Comparison of ENCODE assay signal across 15 cellular contexts in the genomic region with DNA sequence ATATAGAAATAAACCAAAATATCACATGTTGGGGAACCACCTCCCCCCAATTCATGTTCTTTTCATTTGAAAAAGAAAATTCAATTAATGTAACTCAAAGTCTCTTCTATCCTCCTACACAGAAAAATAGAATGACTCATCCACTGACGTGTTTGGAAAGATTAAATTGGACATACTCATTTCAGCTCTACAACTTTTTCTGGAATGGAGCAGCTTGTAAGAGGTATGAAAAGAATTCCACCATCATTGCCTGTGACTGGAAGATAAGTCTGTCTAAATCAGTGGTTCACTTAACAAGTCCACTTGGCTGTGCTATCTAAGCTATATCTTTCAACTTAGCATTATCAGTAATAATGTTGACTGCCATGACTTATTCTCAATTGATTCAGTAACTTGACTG.
DNase-seq lines count a peak whose midpoint lies in the region; ATAC-seq and TF ChIP-seq lines count a peak whose summit lies in the region.
"Had no signal": no experiment of that assay in that cellular context is flagged by ENCODE, and none has a peak within 500 bp of the region (broad histone marks: within the 10 kb centered on the region; RNA-seq: fewer than 3 reads in every experiment).

No MANE protein-coding gene starts in this region.

- H3K79me2 ChIP-seq in fibroblast of lung (ENCODE audit: control insufficient read depth, insufficient read depth, low read length) = no peaks in the 10 kb centered on the region

- no peak overlapping the region for H2AFZ ChIP-seq in fibroblast of lung (ENCODE audit: low read length)

- no peaks in the 10 kb centered on the region for H3K27me3 ChIP-seq in fibroblast of lung (ENCODE audit: control insufficient read depth, insufficient read depth, low read length)
- no peaks in the 10 kb centered on the region for H3K27me3 ChIP-seq in gastrocnemius medialis
- H3K27me3 ChIP-seq: stomach had no signal

- no peaks in the 10 kb centered on the region for H4K20me1 ChIP-seq in fibroblast of lung (ENCODE audit: control insufficient read depth, extremely low read depth, insufficient read depth, low read length)

- intact Hi-C loops in gastrocnemius medialis (cut with DNase I; ENCODE audit: low total_unique reads) = no loop called here

- no peak overlapping the region for H3K9ac ChIP-seq in fibroblast of lung (ENCODE audit: insufficient read depth, low read length)

- H3K27ac ChIP-seq in fibroblast of lung (ENCODE audit: insufficient read depth, low read length) (no peak overlapping the region), gastrocnemius medialis (no peak overlapping the region)
- H3K27ac ChIP-seq: psoas muscle, stomach had no signal

- no peak overlapping the region for H3K4me2 ChIP-seq in fibroblast of lung (ENCODE audit: extremely low read depth, insufficient read depth, low read length)

- H3K36me3 ChIP-seq in fibroblast of lung (ENCODE audit: control insufficient read depth, insufficient read depth, low read length) = no peaks in the 10 kb centered on the region
- no peaks in the 10 kb centered on the region for H3K36me3 ChIP-seq in gastrocnemius medialis
- H3K36me3 ChIP-seq: stomach had no signal

- no peaks in the 10 kb centered on the region for H3K9me3 ChIP-seq in fibroblast of lung (ENCODE audit: control insufficient read depth, insufficient read depth, low read depth, low read length)
- H3K9me3 ChIP-seq in gastrocnemius medialis = no peaks in the 10 kb centered on the region
- H3K9me3 ChIP-seq: mucosa of descending colon, psoas muscle, stomach had no signal

- in situ Hi-C loops in gastrocnemius medialis (cut with MboI; ENCODE audit: low sequenced_read_pairs in 4 of 4) = no loop called here

- H3K4me3 ChIP-seq in fibroblast of lung (replicated peaks in 1 of 4; ENCODE audit: control extremely low read depth in 1 of 4, insufficient read depth in 1 of 4, low read depth in 3 of 4, low read length in 4 of 4) (no peak overlapping the region), gastrocnemius medialis (no peak overlapping the region)
- H3K4me3 ChIP-seq: mucosa of descending colon, psoas muscle, stomach had no signal

- no peak for ATAC-seq in gastrocnemius medialis
- ATAC-seq in HG02885 (IDR thresholded peaks at IDR 0.05; ENCODE audit: poor library complexity, unreplicated experiment) = no peak
- ATAC-seq: mucosa of descending colon, psoas muscle had no signal

- H3K4me1 ChIP-seq in fibroblast of lung (ENCODE audit: control insufficient read depth, extremely low read depth, insufficient read depth, low read length) (no peaks in the 10 kb centered on the region), gastrocnemius medialis (no peaks in the 10 kb centered on the region)
- H3K4me1 ChIP-seq: psoas muscle, stomach had no signal

- TF ChIP-seq CTCF in fibroblast of lung (conservative IDR thresholded peaks at IDR 0.05 in 1 of 2, IDR thresholded peaks at IDR 0.05 in 1 of 2; ENCODE audit: low read depth in 1 of 2, low read length in 2 of 2) = no peak
- TF ChIP-seq CTCF in gastrocnemius medialis (IDR thresholded peaks at IDR 0.05 in 4 of 5, conservative IDR thresholded peaks at IDR 0.05 in 1 of 5) = no peak

- DNase-seq in EL (peak; percentile 46), RPMI7951 (ENCODE audit: low read depth) (peak; percentile 1), fibroblast of lung (ENCODE audit: low read depth in 2 of 2) (peak; percentile 79 to 98), renal cortical epithelial cell (ENCODE audit: low read depth) (peak; percentile 62), gastrocnemius medialis (no peak), DMS79 (lab: John Stamatoyannopoulos, UW) (no peak), DMS 273 treated with DMSO at 0.1 percent for 48 hours (lab: John Stamatoyannopoulos, UW) (no peak)
- DNase-seq: activated CD4-positive, alpha-beta memory T cell treated with anti-CD3 and anti-CD28 coated beads, Interleukin-2, amount 10 ng/mL, durations not matched to agents 7 days and 5 days; activated effector memory CD4-positive, alpha-beta T cell treated with Interleukin-2 at 50 U/mL for 16 hours; CD4-positive, alpha-beta T cell; mucosa of descending colon; NCI-H1105; psoas muscle; stomach had no signal

- TF ChIP-seq POLR2A in gastrocnemius medialis (IDR thresholded peaks at IDR 0.05) = no peak

Comparison
In these comparisons a context has a peak if more than half of its experiments do, and no peak if none do; other contexts are left out.
1. DNase-seq: peak in EL (single experiment), RPMI7951 (single experiment), fibroblast of lung (2 of 2) and renal cortical epithelial cell (single experiment); none in gastrocnemius medialis (0 of 2), DMS79 (single experiment) and DMS 273 treated with DMSO at 0.1 percent for 48 hours (single experiment).